ENCODE assay signal across 9 cellular contexts in the genomic region with DNA sequence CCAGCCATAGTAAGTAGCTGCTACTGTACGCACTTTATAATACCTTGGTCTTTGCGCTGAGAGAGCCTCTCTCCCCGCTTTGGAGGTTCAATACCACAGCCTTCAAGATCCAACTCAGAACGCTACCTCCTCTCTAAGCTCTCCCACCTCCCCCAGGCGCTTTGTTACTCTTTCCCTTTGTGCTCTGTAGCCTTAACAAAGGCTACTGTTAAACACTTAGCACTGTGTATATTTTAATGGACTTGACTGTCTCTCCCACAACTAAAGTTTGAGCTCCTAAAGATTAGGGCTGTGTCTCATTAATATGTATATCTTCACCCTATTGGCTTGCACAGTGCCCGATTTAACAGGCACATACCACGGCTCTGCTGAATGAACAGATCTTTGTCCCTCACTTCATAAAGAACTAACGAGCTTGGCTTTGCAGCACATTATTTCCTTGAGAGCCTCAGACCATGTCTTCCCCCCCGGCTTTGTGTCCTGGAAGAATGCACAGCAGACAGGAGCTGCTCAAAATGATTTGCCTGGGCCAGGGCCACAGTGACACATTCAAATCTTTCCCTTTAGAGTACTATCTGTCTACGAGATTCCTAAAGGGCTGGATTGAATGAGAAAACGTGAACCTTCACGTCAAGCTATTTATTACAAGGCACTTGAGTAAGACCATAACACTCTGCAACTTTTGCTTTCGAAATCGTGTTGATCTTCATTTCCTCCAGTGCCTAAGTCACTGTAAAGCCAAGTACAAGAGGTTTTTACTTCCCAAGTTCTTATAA. TPM values are rescaled to one million over a fixed set of nuclear protein-coding genes. Genes with fewer than 3 reads are reported as not detected.
A peak's percentile ranks its signal among the peaks of the same experiment; 100 is the strongest.
DNase-seq lines count a peak whose midpoint lies in the region; ATAC-seq and TF ChIP-seq lines count a peak whose summit lies in the region.
"Had no signal": no experiment of that assay in that cellular context is flagged by ENCODE, and none has a peak within 500 bp of the region (broad histone marks: within the 10 kb centered on the region; RNA-seq: fewer than 3 reads in every experiment).

No MANE protein-coding gene starts in this region.

- H3K9me3 Mint-ChIP-seq in CD14-positive monocyte, result no peaks in the 10 kb centered on the region
- H3K9me3 Mint-ChIP-seq: dendritic cell treated with granulocyte-macrophage colony-stimulating factor and Interleukin-4, amounts not matched to agents 40 ng/mL and 50 ng/mL, for 4 days had no signal

- H3K27me3 ChIP-seq in thymus (ENCODE audit: control insufficient read depth, insufficient read depth), result no peaks in the 10 kb centered on the region

- intact Hi-C loops in CD14-positive monocyte (cut with micrococcal nuclease), result no loop called here

- peaks cover 22% of the 10 kb centered on the region for H3K4me1 Mint-ChIP-seq in CD14-positive monocyte

- peak overlapping the region; percentile 72 for H3K27ac ChIP-seq in thymus (ENCODE audit: low read depth)

- 28% methylated on average over 14 of the region's 14 CpGs for WGBS in thymus

- no peaks in the 10 kb centered on the region for H3K9me3 ChIP-seq in thymus (ENCODE audit: control insufficient read depth)

- H3K27me3 Mint-ChIP-seq in CD14-positive monocyte (ENCODE audit: low read depth in 3 of 3), result no peaks in the 10 kb centered on the region
- H3K27me3 Mint-ChIP-seq: dendritic cell treated with granulocyte-macrophage colony-stimulating factor and Interleukin-4, amounts not matched to agents 40 ng/mL and 50 ng/mL, for 4 days had no signal

- peak overlapping the region in 1 of 7 donors; percentile 51 for H3K27ac Mint-ChIP-seq in CD14-positive monocyte
- H3K27ac Mint-ChIP-seq: dendritic cell treated with granulocyte-macrophage colony-stimulating factor and Interleukin-4, amounts not matched to agents 40 ng/mL and 50 ng/mL, for 4 days had no signal

- H3K4me3 ChIP-seq in thymus (ENCODE audit: low read length), result peak overlapping the region; percentile 42

- peaks cover 2% of the 10 kb centered on the region for H3K4me1 ChIP-seq in thymus (ENCODE audit: control insufficient read depth, insufficient read depth, low read length)

- ATAC-seq in GM19328 (IDR thresholded peaks at IDR 0.05; ENCODE audit: unreplicated experiment), result peak; percentile 47

- H3K36me3 Mint-ChIP-seq in CD14-positive monocyte, result peaks cover 10 to 19% of the 10 kb centered on the region in 2 donors

- no peak overlapping the region for H3K4me3 Mint-ChIP-seq in CD14-positive monocyte
- H3K4me3 Mint-ChIP-seq: dendritic cell treated with granulocyte-macrophage colony-stimulating factor and Interleukin-4, amounts not matched to agents 40 ng/mL and 50 ng/mL, for 4 days had no signal

- peak; percentile 57 for DNase-seq in AG20443 (ENCODE audit: low spot score)
- peak; percentile 73 for DNase-seq in M059J (ENCODE audit: low read depth)
- peak; percentile 75 for DNase-seq in astrocyte of the hippocampus (ENCODE audit: low read depth, low spot score)
- DNase-seq in kidney glomerular epithelial cell (lab: John Stamatoyannopoulos, UW), result peak; percentile 45
- no peak for DNase-seq in DMS79 (lab: John Stamatoyannopoulos, UW)
- no peak for DNase-seq in CD14-positive monocyte (ENCODE audit: low spot score)

- no peak for TF ChIP-seq CTCF in CD14-positive monocyte (IDR thresholded peaks at IDR 0.05)

- peaks cover 5% of the 10 kb centered on the region for H3K36me3 ChIP-seq in thymus (ENCODE audit: control insufficient read depth, insufficient read depth)

RNA-seq across cellular contexts. Expression of a gene that starts 22.1 kb away (rescaled TPM):
- 38.2 and 45.6 TPM in 2 replicates for total RNA-seq in M059J (2014; rRNA removed; shearing (Covaris generic))
- polyA plus RNA-seq in thymus (77.9 TPM), CD14-positive monocyte (10 to 100 TPM; 24.6 to 42.0 TPM)

RNA-seq across cellular contexts. Expression of a gene that starts 58.1 kb away (rescaled TPM):
- 26.5 and 39.6 TPM in 2 replicates for total RNA-seq in M059J (2014; rRNA removed; shearing (Covaris generic))
- polyA plus RNA-seq in thymus, result 8.8 TPM
- polyA plus RNA-seq in CD14-positive monocyte, result 1 to 10 TPM; 7.8 to 8.5 TPM

Comparison
In these comparisons a context has a peak if more than half of its experiments do, and no peak if none do; other contexts are left out.
1. DNase-seq: peak in AG20443 (single experiment), M059J (single experiment), astrocyte of the hippocampus (single experiment) and kidney glomerular epithelial cell (single experiment); none in DMS79 (single experiment) and CD14-positive monocyte (single experiment).